ENCODE assay signal across 19 cellular contexts in the genomic region with DNA sequence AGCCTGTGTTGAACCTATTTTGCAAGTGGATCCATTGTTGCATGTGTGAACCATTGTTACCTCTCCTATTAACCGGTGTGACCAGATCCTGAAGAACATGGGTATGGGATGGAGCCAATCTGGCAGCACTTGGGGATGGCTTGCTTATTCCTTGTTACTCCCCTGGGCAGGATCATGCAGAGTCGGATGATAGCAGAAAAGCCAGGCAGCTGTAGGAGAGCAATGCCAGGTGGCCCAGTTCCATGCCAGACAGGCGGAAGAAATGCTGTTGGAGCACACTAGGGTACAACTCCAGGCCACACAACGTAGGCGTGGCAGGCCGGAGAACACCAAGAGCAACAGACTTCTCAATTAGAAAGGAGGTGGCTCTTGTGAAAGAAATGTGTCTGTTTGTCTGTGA. TPM values are rescaled to one million over a fixed set of nuclear protein-coding genes. Genes with fewer than 3 reads are reported as not detected.
DNase-seq lines count a peak whose midpoint lies in the region; ATAC-seq and TF ChIP-seq lines count a peak whose summit lies in the region.
"Had no signal": no experiment of that assay in that cellular context is flagged by ENCODE, and none has a peak within 500 bp of the region (broad histone marks: within the 10 kb centered on the region; RNA-seq: fewer than 3 reads in every experiment).

No MANE protein-coding gene starts in this region.

- no peak overlapping the region for H3K4me3 Mint-ChIP-seq in activated T-cell treated with anti-CD3 and anti-CD28 coated beads, Interleukin-2, amount 50 U/mL, for 24 hours
- no peak overlapping the region for H3K4me3 Mint-ChIP-seq in T-helper 17 cell
- H3K4me3 Mint-ChIP-seq: activated CD8-positive, alpha-beta memory T cell treated with anti-CD3 and anti-CD28 coated beads, Interleukin-2, amount 10 ng/mL, durations not matched to agents 7 days and 5 days; activated naive CD8-positive, alpha-beta T cell treated with anti-CD3 and anti-CD28 coated beads, Interleukin-2, amount 10 ng/mL, durations not matched to agents 7 days and 5 days; CD4-positive, CD25-positive, alpha-beta regulatory T cell; dendritic cell treated with granulocyte-macrophage colony-stimulating factor and Interleukin-4, amounts not matched to agents 40 ng/mL and 50 ng/mL, for 4 days had no signal

- H2AFZ ChIP-seq in osteoblast (ENCODE audit: low read length): peak overlapping the region; percentile 47

- no peaks in the 10 kb centered on the region for H3K79me2 ChIP-seq in osteoblast (ENCODE audit: insufficient read depth, low read length)

- H3K9me3 Mint-ChIP-seq in activated T-cell treated with anti-CD3 and anti-CD28 coated beads, Interleukin-2, amount 50 U/mL, for 24 hours: no peaks in the 10 kb centered on the region
- H3K9me3 Mint-ChIP-seq: activated T-helper 2 cell treated with anti-CD3 and anti-CD28 coated beads, Interferon-gamma antibody, Interleukin-2, Interleukin-4, amounts not matched to agents 10 μg/mL and 5 μg/mL and 100 μg/mL, durations not matched to agents 14 hours and 24 hours and 36 hours; CD4-positive, CD25-positive, alpha-beta regulatory T cell; dendritic cell treated with granulocyte-macrophage colony-stimulating factor and Interleukin-4, amounts not matched to agents 40 ng/mL and 50 ng/mL, for 4 days had no signal

- H3K4me1 Mint-ChIP-seq in activated T-cell treated with anti-CD3 and anti-CD28 coated beads, Interleukin-2, amount 50 U/mL, for 24 hours (ENCODE audit: low read depth): peaks cover 6% of the 10 kb centered on the region
- no peaks in the 10 kb centered on the region for H3K4me1 Mint-ChIP-seq in T-helper 17 cell
- H3K4me1 Mint-ChIP-seq: activated CD8-positive, alpha-beta memory T cell treated with anti-CD3 and anti-CD28 coated beads, Interleukin-2, amount 10 ng/mL, durations not matched to agents 7 days and 5 days; activated naive CD8-positive, alpha-beta T cell treated with anti-CD3 and anti-CD28 coated beads, Interleukin-2, amount 10 ng/mL, durations not matched to agents 7 days and 5 days; CD4-positive, CD25-positive, alpha-beta regulatory T cell had no signal

- H3K27me3 Mint-ChIP-seq in activated T-cell treated with anti-CD3 and anti-CD28 coated beads, Interleukin-2, amount 50 U/mL, for 24 hours: no peaks in the 10 kb centered on the region
- H3K27me3 Mint-ChIP-seq in T-helper 17 cell: peaks cover 4% of the 10 kb centered on the region
- H3K27me3 Mint-ChIP-seq: activated CD8-positive, alpha-beta memory T cell treated with anti-CD3 and anti-CD28 coated beads, Interleukin-2, amount 10 ng/mL, durations not matched to agents 7 days and 5 days; activated naive CD8-positive, alpha-beta T cell treated with anti-CD3 and anti-CD28 coated beads, Interleukin-2, amount 10 ng/mL, durations not matched to agents 7 days and 5 days; CD4-positive, CD25-positive, alpha-beta regulatory T cell; dendritic cell treated with granulocyte-macrophage colony-stimulating factor and Interleukin-4, amounts not matched to agents 40 ng/mL and 50 ng/mL, for 4 days had no signal

- no peaks in the 10 kb centered on the region for H3K36me3 Mint-ChIP-seq in activated T-cell treated with anti-CD3 and anti-CD28 coated beads, Interleukin-2, amount 50 U/mL, for 24 hours (ENCODE audit: low read depth)
- peaks cover 2% of the 10 kb centered on the region for H3K36me3 Mint-ChIP-seq in T-helper 17 cell (ENCODE audit: low read depth)
- H3K36me3 Mint-ChIP-seq: activated CD8-positive, alpha-beta memory T cell treated with anti-CD3 and anti-CD28 coated beads, Interleukin-2, amount 10 ng/mL, durations not matched to agents 7 days and 5 days; activated naive CD8-positive, alpha-beta T cell treated with anti-CD3 and anti-CD28 coated beads, Interleukin-2, amount 10 ng/mL, durations not matched to agents 7 days and 5 days; CD4-positive, CD25-positive, alpha-beta regulatory T cell had no signal

- ATAC-seq in left cardiac atrium: peak; percentile 83 to 97
- ATAC-seq in T-helper 17 cell: no peak
- no peak for ATAC-seq in HG02973 (IDR thresholded peaks at IDR 0.05; ENCODE audit: unreplicated experiment)
- ATAC-seq: activated CD8-positive, alpha-beta memory T cell treated with anti-CD3 and anti-CD28 coated beads, Interleukin-2, amount 10 ng/mL, durations not matched to agents 7 days and 5 days; HCT116 had no signal

- H3K27ac Mint-ChIP-seq in activated T-cell treated with anti-CD3 and anti-CD28 coated beads, Interleukin-2, amount 50 U/mL, for 24 hours: no peak overlapping the region
- no peak overlapping the region for H3K27ac Mint-ChIP-seq in T-helper 17 cell
- H3K27ac Mint-ChIP-seq: activated CD8-positive, alpha-beta memory T cell treated with anti-CD3 and anti-CD28 coated beads, Interleukin-2, amount 10 ng/mL, durations not matched to agents 7 days and 5 days; activated naive CD8-positive, alpha-beta T cell treated with anti-CD3 and anti-CD28 coated beads, Interleukin-2, amount 10 ng/mL, durations not matched to agents 7 days and 5 days; activated T-helper 2 cell treated with anti-CD3 and anti-CD28 coated beads, Interferon-gamma antibody, Interleukin-2, Interleukin-4, amounts not matched to agents 10 μg/mL and 5 μg/mL and 100 μg/mL, durations not matched to agents 14 hours and 24 hours and 36 hours; CD4-positive, CD25-positive, alpha-beta regulatory T cell; dendritic cell treated with granulocyte-macrophage colony-stimulating factor and Interleukin-4, amounts not matched to agents 40 ng/mL and 50 ng/mL, for 4 days had no signal

- no peak overlapping the region for H3K4me3 ChIP-seq in BE2C (ENCODE audit: low read depth, low read length)
- H3K4me3 ChIP-seq in osteoblast (ENCODE audit: insufficient read depth, low read length): no peak overlapping the region
- H3K4me3 ChIP-seq: skin epidermis had no signal

- H3K4me1 ChIP-seq in BE2C (peaks cover 4% of the 10 kb centered on the region; the same call in 1 of the 2 replicates), osteoblast (ENCODE audit: insufficient read depth, low read length) (peaks cover 38% of the 10 kb centered on the region)

- no peak overlapping the region for H3K4me2 ChIP-seq in osteoblast (ENCODE audit: insufficient read depth, low read length)

- H3K9me3 ChIP-seq in BE2C (no peaks in the 10 kb centered on the region), osteoblast (ENCODE audit: low read depth, low read length) (no peaks in the 10 kb centered on the region), T-helper 17 cell (ENCODE audit: control insufficient read depth, low read length, poor library complexity, severe bottlenecking) (no peaks in the 10 kb centered on the region)

- peak; percentile 26 for DNase-seq in BE2C
- DNase-seq in NCI-H2171 treated with DMSO at 0.1 percent for 48 hours (lab: John Stamatoyannopoulos, UW): peak; percentile 80
- DNase-seq in left cardiac atrium: peak; percentile 39
- DNase-seq in osteoblast (ENCODE audit: insufficient read length, low spot score, missing footprints): no peak
- no peak for DNase-seq in activated T-cell treated with anti-CD3 and anti-CD28 coated beads, Interleukin-2, amount 50 U/mL, for 24 hours
- no peak for DNase-seq in T-helper 17 cell
- DNase-seq in hippocampal formation (lab: John Stamatoyannopoulos, UW): no peak
- DNase-seq: activated CD4-positive, alpha-beta T cell treated with anti-CD3 and anti-CD28 coated beads for 4 hours; activated CD8-positive, alpha-beta memory T cell treated with anti-CD3 and anti-CD28 coated beads, Interleukin-2, amount 10 ng/mL, durations not matched to agents 7 days and 5 days; activated naive CD8-positive, alpha-beta T cell treated with anti-CD3 and anti-CD28 coated beads, Interleukin-2, amount 10 ng/mL, durations not matched to agents 7 days and 5 days; CD4-positive, CD25-positive, alpha-beta regulatory T cell; DMS79 treated with DMSO at 0.1 percent for 48 hours; foreskin fibroblast; NCI-H187 treated with DMSO at 0.1 percent for 48 hours had no signal

- intact Hi-C loops in left cardiac atrium (cut with DNase I): no loop called here

- H3K27me3 ChIP-seq in BE2C (no peaks in the 10 kb centered on the region), osteoblast (ENCODE audit: insufficient read depth, low read length) (no peaks in the 10 kb centered on the region)

- TF ChIP-seq CTCF in BE2C (IDR thresholded peaks at IDR 0.05; ENCODE audit: low read depth, low read length): no peak
- no peak for TF ChIP-seq CTCF in osteoblast (IDR thresholded peaks at IDR 0.05; ENCODE audit: extremely low read depth, low read depth, low read length)

- no peak overlapping the region for H3K27ac ChIP-seq in osteoblast (ENCODE audit: low read depth, low read length)

- H3K36me3 ChIP-seq in BE2C: no peaks in the 10 kb centered on the region
- no peaks in the 10 kb centered on the region for H3K36me3 ChIP-seq in osteoblast (ENCODE audit: insufficient read depth, low read length)

- no peaks in the 10 kb centered on the region for H4K20me1 ChIP-seq in osteoblast (ENCODE audit: insufficient read depth, low read length)

RNA-seq across cellular contexts. Expression of a gene that starts 16.3 kb away (rescaled TPM):
- polyA plus RNA-seq in BE2C (2012; ENCODE audit: insufficient read depth, insufficient read length, low read depth): 86.7 TPM
- total RNA-seq in left cardiac atrium: 10 to 100 TPM; 18.6 to 26.3 TPM
- total RNA-seq in osteoblast: 229 and 246 TPM in 2 replicates
- total RNA-seq in T-helper 17 cell: under 1 TPM; 0.23 to 0.52 TPM
- total RNA-seq: CD4-positive, CD25-positive, alpha-beta regulatory T cell had no signal
- polyA plus RNA-seq: CD4-positive, CD25-positive, alpha-beta regulatory T cell had no signal

Comparison
In these comparisons a context has a peak if more than half of its experiments do, and no peak if none do; other contexts are left out.
1. DNase-seq: peak in BE2C (single experiment), NCI-H2171 treated with DMSO at 0.1 percent for 48 hours (single experiment) and left cardiac atrium (single experiment); none in osteoblast (single experiment), activated T-cell treated with anti-CD3 and anti-CD28 coated beads, Interleukin-2, amount 50 U/mL, for 24 hours (single experiment), T-helper 17 cell (0 of 3) and hippocampal formation (0 of 2).
2. ATAC-seq: peak in left cardiac atrium (2 of 2); none in T-helper 17 cell (single experiment) and HG02973 (single experiment).
3. RNA of a gene that starts 16.3 kb away (total RNA-seq): 229 to 246 TPM in osteoblast and 18.6 to 26.3 TPM in left cardiac atrium; 0.23 to 0.52 TPM in T-helper 17 cell; every median in the first group is over 10 times any median in the second.